23 cellular contexts compared by ENCODE assay signal in the genomic region with DNA sequence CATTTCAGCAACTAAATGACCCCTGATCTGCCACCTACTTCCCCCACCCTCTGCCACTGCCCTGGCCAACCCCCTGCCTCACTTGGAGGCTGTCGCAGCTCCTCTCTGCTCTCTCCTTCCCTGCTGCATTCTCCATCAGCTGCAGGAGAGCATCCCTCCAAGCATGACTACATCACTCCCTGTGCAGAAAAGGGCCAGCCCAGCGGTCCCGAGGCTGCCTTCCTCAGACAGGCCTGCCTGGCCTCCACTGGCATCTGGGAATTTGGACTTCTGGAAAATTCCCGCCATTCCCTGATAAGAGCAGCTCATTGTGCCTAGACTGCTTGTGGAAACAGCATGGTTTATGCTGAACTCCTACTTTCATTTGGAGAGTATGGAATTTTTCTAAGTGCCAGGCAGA. TPM values are rescaled to one million over a fixed set of nuclear protein-coding genes. Genes with fewer than 3 reads are reported as not detected.
DNase-seq lines count a peak whose midpoint lies in the region; ATAC-seq, FAIRE-seq and TF ChIP-seq lines count a peak whose summit lies in the region.
"Had no signal": no experiment of that assay in that cellular context is flagged by ENCODE, and none has a peak within 500 bp of the region (broad histone marks: within the 10 kb centered on the region; RNA-seq: fewer than 3 reads in every experiment).

No MANE protein-coding gene starts in this region.

- POLR2A ChIA-PET in GM12878 (lab: Charles Lee): interaction anchor here (0.5 to 4.9 kb wide), 9 partner anchors 9 to 219 kb away, joined by 3 to 78 read pairs (median 6); a partner anchor contains a TSS

- intact Hi-C loops in GM12878 (cut with micrococcal nuclease; ENCODE audit: unreplicated experiment): no loop called here

- no peak for FAIRE-seq in GM12878 (lab: Jason Lieb, UNC)
- FAIRE-seq: K562 had no signal

- H3K79me2 ChIP-seq in DOHH2 (ENCODE audit: control insufficient read depth, low read length) (peaks cover 16% of the 10 kb centered on the region), GM12878 (ENCODE audit: control insufficient read depth, insufficient read depth, low read length) (peaks cover 35% of the 10 kb centered on the region), GM23248 (ENCODE audit: insufficient read depth) (no peaks in the 10 kb centered on the region)

- H3K36me3 Mint-ChIP-seq in naive B cell: peaks cover 39 to 55% of the 10 kb centered on the region in 2 donors

- H3K9me2 ChIP-seq in DOHH2 (replicated peaks; ENCODE audit: control insufficient read depth, low read length): no peaks in the 10 kb centered on the region
- no peaks in the 10 kb centered on the region for H3K9me2 ChIP-seq in GM23248 (ENCODE audit: insufficient read depth)

- RAD21 ChIA-PET in GM12878 (lab: Charles Lee; ENCODE audit: unreplicated experiment): interaction anchor here (0.8 to 5.1 kb wide), 5 partner anchors 7 to 226 kb away, joined by 3 to 42 read pairs (median 27); a partner anchor contains a TSS

- CTCF ChIA-PET in GM12878 (lab: Yijun Ruan, JAX): interaction anchor here (0.5 to 2.8 kb wide), 4 partner anchors 8 to 75 kb away, joined by 3 to 12 read pairs (median 6); no protein-coding TSS in a partner anchor

- TF ChIP-seq EP300 in GM12878 (IDR thresholded peaks at IDR 0.05; ENCODE audit: borderline replicate concordance in 1 of 2, control insufficient read depth in 1 of 2, low read depth in 2 of 2, low read length in 2 of 2): no peak

- peaks cover 60 to 100% (median 98%) of the 10 kb centered on the region in 10 experiments for H3K4me1 ChIP-seq in BLaER1 treated with 17β-estradiol and CSF1 and Interleukin-3, amounts not matched to agents 10 nM and 100 nM
- peaks cover 100% of the 10 kb centered on the region for H3K4me1 ChIP-seq in DOHH2 (ENCODE audit: control insufficient read depth, low read length)
- H3K4me1 ChIP-seq in GM12878 (ENCODE audit: control insufficient read depth, insufficient read depth, low read length): peaks cover 83% of the 10 kb centered on the region
- H3K4me1 ChIP-seq in GM23248 (ENCODE audit: insufficient read depth): no peaks in the 10 kb centered on the region
- H3K4me1 ChIP-seq: Caco-2 had no signal

- peak overlapping the region; percentile 85 to 97 (median 93) for H3K4me2 ChIP-seq in BLaER1 treated with 17β-estradiol and CSF1 and Interleukin-3, amounts not matched to agents 10 nM and 100 nM
- peak overlapping the region; percentile 89 for H3K4me2 ChIP-seq in DOHH2 (ENCODE audit: low read length)
- H3K4me2 ChIP-seq in GM12878 (ENCODE audit: control insufficient read depth, insufficient read depth): peak overlapping the region; percentile 92
- H3K4me2 ChIP-seq in GM23248 (ENCODE audit: unreplicated experiment): no peak overlapping the region
- H3K4me2 ChIP-seq: GM23338 had no signal

- no peak for TF ChIP-seq RAD21 in GM12878 (IDR thresholded peaks at IDR 0.05; ENCODE audit: insufficient read depth, low read depth, low read length)

- H2AFZ ChIP-seq in GM12878 (ENCODE audit: control insufficient read depth, low read depth, low read length): no peak overlapping the region
- H2AFZ ChIP-seq in GM23248: no peak overlapping the region
- H2AFZ ChIP-seq: GM23338 had no signal

- H3F3A ChIP-seq in DOHH2 (ENCODE audit: control insufficient read depth, insufficient read depth): peaks cover 51% of the 10 kb centered on the region
- H3F3A ChIP-seq in GM23248 (ENCODE audit: insufficient read depth): no peaks in the 10 kb centered on the region

- H3K4me3 Mint-ChIP-seq in naive B cell: peak overlapping the region; percentile 70 to 98 (median 90)
- H3K4me3 Mint-ChIP-seq: CD4-positive, alpha-beta T cell; GM23338 had no signal

- in situ Hi-C loops in GM12878 (cut with MboI): no loop called here
- in situ Hi-C loops in GM23248 (cut with MboI): no loop called here

- H3K27ac Mint-ChIP-seq in naive B cell: peak overlapping the region; percentile 84 to 99 (median 94)
- H3K27ac Mint-ChIP-seq: CD4-positive, alpha-beta T cell; GM23338 had no signal

- SMC1A ChIA-PET in GM12878 (lab: Charles Lee; ENCODE audit: uncharacterized antibody, unreplicated experiment): interaction anchor here (0.6 to 4.5 kb wide), 9 partner anchors 8 to 70 kb away, joined by 3 to 52 read pairs (median 5); no protein-coding TSS in a partner anchor

- TF ChIP-seq POLR2A in GM12878 (IDR thresholded peaks at IDR 0.05; ENCODE audit: low read depth, low read length): no peak

- 97% methylated on average over 4 of the region's 4 CpGs for WGBS in GM12878 (ENCODE audit: insufficient coverage, insufficient replicate concordance, low lambda C conversion rate, missing lambda C conversion rate)
- WGBS in GM23248 (ENCODE audit: low coverage in 1 of 2, low lambda C conversion rate in 2 of 2, missing lambda C conversion rate in 2 of 2), 2 experiments: 95 to 98% methylated on average over 4 of the region's 4 CpGs

- H3K9me3 Mint-ChIP-seq in naive B cell: peaks cover 0 to 2% (median 0%) of the 10 kb centered on the region in 7 donors
- H3K9me3 Mint-ChIP-seq: GM23338 had no signal

- DNase-seq in GM12878 (ENCODE audit: low read depth, low spot score) (no peak), naive B cell (no peak), NCI-H1048 (lab: John Stamatoyannopoulos, UW) (no peak), GM23248 (no peak)
- DNase-seq: AML-193; Caco-2; CD4-positive, alpha-beta T cell; DMS153; GF-D8; HCEC 1CT; NCI-H1105 treated with DMSO at 0.1 percent for 48 hours; NCI-H1694; NCI-H2081 treated with DMSO at 0.1 percent for 48 hours; NCI-H446 treated with DMSO at 0.1 percent for 48 hours; Peyer's patch; SW 1271 had no signal

- peaks cover 68 to 97% (median 89%) of the 10 kb centered on the region in 3 donors for H3K4me1 Mint-ChIP-seq in naive B cell

- ATAC-seq in GM12878 (no peak), naive B cell (ENCODE audit: low read depth in 2 of 2) (no peak), GM18870 (IDR thresholded peaks at IDR 0.05; ENCODE audit: unreplicated experiment) (no peak), GM18861 (IDR thresholded peaks at IDR 0.05; ENCODE audit: unreplicated experiment) (no peak)
- ATAC-seq: GM23338, Right ventricle myocardium inferior had no signal

- peaks cover 0 to 10% (median 9%) of the 10 kb centered on the region in 11 experiments; a peak in 16 of 22 replicates for H3K9me3 ChIP-seq in BLaER1 treated with 17β-estradiol and CSF1 and Interleukin-3, amounts not matched to agents 10 nM and 100 nM (replicated peaks in 1 of 11)
- H3K9me3 ChIP-seq in DOHH2 (ENCODE audit: control insufficient read depth, insufficient read depth, low read length) (no peaks in the 10 kb centered on the region), GM12878 (replicated peaks; ENCODE audit: control insufficient read depth, insufficient read depth, low read length) (peaks cover 6% of the 10 kb centered on the region; the same call in 1 of the 3 replicates), GM23248 (ENCODE audit: low read depth) (no peaks in the 10 kb centered on the region)
- H3K9me3 ChIP-seq: Caco-2, Peyer's patch had no signal

- TF ChIP-seq CTCF in DOHH2 (IDR thresholded peaks at IDR 0.05; ENCODE audit: low read depth, low read length, poor library complexity, severe bottlenecking): no peak
- no peak for TF ChIP-seq CTCF in GM12878 (IDR thresholded peaks at IDR 0.05 in 2 of 3, conservative IDR thresholded peaks at IDR 0.05 in 1 of 3; ENCODE audit: control insufficient read depth in 2 of 3, extremely low read depth in 1 of 3, insufficient read depth in 1 of 3, low read depth in 3 of 3, low read length in 3 of 3)

- H3K27me3 Mint-ChIP-seq in naive B cell: no peaks in the 10 kb centered on the region
- H3K27me3 Mint-ChIP-seq: CD4-positive, alpha-beta T cell had no signal

- H3K27ac ChIP-seq in BLaER1 treated with 17β-estradiol and CSF1 and Interleukin-3, amounts not matched to agents 10 nM and 100 nM: peak overlapping the region in 7 of 11 experiments; percentile 74 to 87 (median 82); a peak in 16 of 22 replicates
- peak overlapping the region; percentile 99 for H3K27ac ChIP-seq in DOHH2 (ENCODE audit: low read depth, low read length)
- H3K27ac ChIP-seq in GM12878 (ENCODE audit: control insufficient read depth, insufficient read depth): peak overlapping the region; percentile 87
- no peak overlapping the region for H3K27ac ChIP-seq in GM23248

- no TSS peak for BruUV-seq in GM12878 (replicated peaks; lab: Mats Ljungman, UMichigan)

- H3K4me3 ChIP-seq in BLaER1 treated with 17β-estradiol and CSF1 and Interleukin-3, amounts not matched to agents 10 nM and 100 nM: peak overlapping the region in 4 of 10 experiments; percentile 6 to 48 (median 36); a peak in 5 of 20 replicates
- peak overlapping the region; percentile 63 for H3K4me3 ChIP-seq in DOHH2 (ENCODE audit: low read length)
- H3K4me3 ChIP-seq in GM12878: no peak overlapping the region
- no peak overlapping the region for H3K4me3 ChIP-seq in GM23248
- H3K4me3 ChIP-seq: GM23338, K562, Peyer's patch had no signal

- peaks cover 0 to 23% (median 0%) of the 10 kb centered on the region in 11 experiments; a peak in 6 of 22 replicates for H4K20me1 ChIP-seq in BLaER1 treated with 17β-estradiol and CSF1 and Interleukin-3, amounts not matched to agents 10 nM and 100 nM
- H4K20me1 ChIP-seq in DOHH2 (ENCODE audit: control insufficient read depth, insufficient read depth, low read depth, low read length): no peaks in the 10 kb centered on the region
- H4K20me1 ChIP-seq in GM12878 (ENCODE audit: control insufficient read depth, insufficient read depth): no peaks in the 10 kb centered on the region
- no peaks in the 10 kb centered on the region for H4K20me1 ChIP-seq in GM23248 (ENCODE audit: insufficient read depth)

- peak overlapping the region in 8 of 11 experiments; percentile 58 to 76 (median 70); a peak in 17 of 22 replicates for H3K9ac ChIP-seq in BLaER1 treated with 17β-estradiol and CSF1 and Interleukin-3, amounts not matched to agents 10 nM and 100 nM
- H3K9ac ChIP-seq in GM12878 (ENCODE audit: control insufficient read depth, insufficient read depth, low read length) (0 out of 2 replicates have a peak overlapping the region, but pooled peaks have one; percentile 65), GM23248 (no peak overlapping the region)

- no peaks in the 10 kb centered on the region for H3K27me3 ChIP-seq in BLaER1 treated with 17β-estradiol and CSF1 and Interleukin-3, amounts not matched to agents 10 nM and 100 nM
- H3K27me3 ChIP-seq in DOHH2 (ENCODE audit: control insufficient read depth, low read length): no peaks in the 10 kb centered on the region
- H3K27me3 ChIP-seq in GM12878 (replicated peaks in 1 of 2; ENCODE audit: control insufficient read depth in 2 of 2, insufficient read depth in 2 of 2, low read length in 1 of 2): no peaks in the 10 kb centered on the region
- H3K27me3 ChIP-seq in GM23248 (replicated peaks; ENCODE audit: insufficient read depth): no peaks in the 10 kb centered on the region
- H3K27me3 ChIP-seq: Peyer's patch had no signal

- H3K36me3 ChIP-seq in BLaER1 treated with 17β-estradiol and CSF1 and Interleukin-3, amounts not matched to agents 10 nM and 100 nM: peaks cover 6 to 68% (median 39%) of the 10 kb centered on the region in 11 experiments; a peak in 20 of 22 replicates
- H3K36me3 ChIP-seq in DOHH2 (ENCODE audit: control insufficient read depth, low read length): peaks cover 54% of the 10 kb centered on the region
- peaks cover 17 to 29% of the 10 kb centered on the region in 2 experiments for H3K36me3 ChIP-seq in GM12878 (ENCODE audit: control insufficient read depth in 2 of 2, insufficient read depth in 2 of 2, low read length in 1 of 2)
- no peaks in the 10 kb centered on the region for H3K36me3 ChIP-seq in GM23248 (ENCODE audit: low read depth)
- H3K36me3 ChIP-seq: Peyer's patch had no signal

RNA-seq across cellular contexts. Expression of a gene that starts 12.7 kb away (rescaled TPM):
- 114 and 137 TPM in 2 replicates for total RNA-seq in GM12878 (2013; cell fraction: nucleolus; rRNA removed)
- total RNA-seq in GM12878 (2014; rRNA removed) (112 and 132 TPM in 2 replicates), GM12878 (2014; rRNA removed; fragmentation: Illumina TruSeq; extraction: Trizol) (93.9 and 94.4 TPM in 2 replicates), GM12878 (2021) (82.5 and 87.1 TPM in 2 replicates)
- 67.2 TPM for polyA plus RNA-seq in GM12878 (2011; ENCODE audit: low read depth)
- polyA plus RNA-seq in GM12878 (2011; rRNA removed) (123 and 181 TPM in 2 replicates), GM12878 (2014; fragmentation: Illumina TruSeq; extraction: Trizol) (130 and 134 TPM in 2 replicates), GM12878 (2014; fragmentation: Nextera tagmentation; extraction: Ambion mirVana) (10 to 100 TPM; 27.8 to 38.9 TPM), GM12878 (2014; rRNA removed) (77.4 and 85.4 TPM in 2 replicates), GM12878 (2016; fragmentation: Nextera tagmentation; extraction: Ambion mirVana) (100 to 1,000 TPM; 125 to 126 TPM), naive B cell (ENCODE audit: low read depth in 6 of 6) (100 to 1,000 TPM; 654 to 887 (median 845) TPM), GM23248 (2016; fragmentation: Nextera tagmentation; extraction: Ambion mirVana) (3.0 and 3.1 TPM in 2 replicates)
- polyA plus RNA-seq in GM12878 (2011; cell fraction: cytosol; rRNA removed): 130 and 168 TPM in 2 replicates
- 91.0 and 91.5 TPM in 2 replicates for polyA plus RNA-seq in GM12878 (2011; cell fraction: nucleus; rRNA removed)
- polyA plus RNA-seq in GM12878 (2012): 108 and 110 TPM in 2 replicates
- 95.5 and 100 TPM in 2 replicates for polyA minus RNA-seq in GM12878 (2011; rRNA and poly(A)+ RNA removed)
- polyA minus RNA-seq in GM12878 (2011; cell fraction: cytosol; rRNA and poly(A)+ RNA removed): 37.6 and 43.0 TPM in 2 replicates
- 23.3 and 41.7 TPM in 2 replicates for polyA minus RNA-seq in GM12878 (2011; cell fraction: nucleus; rRNA and poly(A)+ RNA removed)
- 4.1 and 7.6 TPM in 2 replicates for total RNA-seq in GM23248 (2014; rRNA removed; shearing (Covaris generic))
